In genomic region chr21:43282358-43283120, GRCh38 we compare ENCODE assay signal across 24 cellular contexts.
DNase-seq lines count a peak whose midpoint lies in the region; ATAC-seq, FAIRE-seq and TF ChIP-seq lines count a peak whose summit lies in the region.
"Had no signal": no experiment of that assay in that cellular context is flagged by ENCODE, and none has a peak within 500 bp of the region (broad histone marks: within the 10 kb centered on the region; RNA-seq: fewer than 3 reads in every experiment).

No MANE protein-coding gene starts in this region.

- intact Hi-C loops in Right ventricle myocardium inferior (cut with DNase I), result no loop called here
- intact Hi-C loops in heart left ventricle (cut with DNase I), result no loop called here

- H3K36me3 ChIP-seq in right atrium auricular region (no peaks in the 10 kb centered on the region), heart left ventricle (no peaks in the 10 kb centered on the region), lung (ENCODE audit: control insufficient read depth in 2 of 2, insufficient read depth in 2 of 2, low read length in 2 of 2) (no peaks in the 10 kb centered on the region)
- H3K36me3 ChIP-seq: SJSA1 had no signal

- TF ChIP-seq CTCF in right atrium auricular region (IDR thresholded peaks at IDR 0.05), result no peak
- TF ChIP-seq CTCF in heart left ventricle (IDR thresholded peaks at IDR 0.05), result no peak
- no peak for TF ChIP-seq CTCF in lung (IDR thresholded peaks at IDR 0.05; ENCODE audit: control extremely low read depth, extremely low read depth)

- peak; percentile 59 for FAIRE-seq in urothelium cell line (lab: Jason Lieb, UNC)
- FAIRE-seq: GM12892, HTR-8/SVneo had no signal

- TF ChIP-seq POLR2A in heart left ventricle (IDR thresholded peaks at IDR 0.05), result no peak

- H3K4me3 ChIP-seq in right atrium auricular region, result no peak overlapping the region
- no peak overlapping the region for H3K4me3 ChIP-seq in heart left ventricle
- H3K4me3 ChIP-seq in lung, result no peak overlapping the region
- H3K4me3 ChIP-seq: GM23338, SJSA1 had no signal

- 73 to 85% (median 84%) methylated on average over 18 to 23 of the region's 23 CpGs for WGBS in heart left ventricle, 4 donors
- WGBS in lung, 2 donors, result 76 to 90% methylated on average over 23 of the region's 23 CpGs

- peak; percentile 67 for DNase-seq in Right ventricle myocardium inferior (ENCODE audit: missing footprints)
- DNase-seq in right atrium auricular region (ENCODE audit: low spot score), result no peak
- peak in 3 of 5 donors; percentile 25 to 47 (median 35) for DNase-seq in heart left ventricle
- DNase-seq in lung (ENCODE audit: low spot score), result no peak
- DNase-seq in urothelium cell line (ENCODE audit: low spot score), result no peak
- DNase-seq in NOMO-1 (lab: John Stamatoyannopoulos, UW; ENCODE audit: unreplicated experiment in 2 of 2), result no peak
- no peak for DNase-seq in ureter (ENCODE audit: low spot score)
- DNase-seq in activated T-cell treated with anti-CD3 and anti-CD28 coated beads, Interleukin-2, amount 50 U/mL, for 1 hour, result no peak
- DNase-seq: Calu3, DMS153, HCEC 1CT, NCI-H1092 treated with DMSO at 0.1 percent for 48 hours, NCI-H1436 treated with DMSO at 0.1 percent for 48 hours, NCI-H1930, NCI-H226, NCI-H510A treated with DMSO at 0.1 percent for 48 hours, NCI-H748 treated with DMSO at 0.1 percent for 48 hours had no signal

- H3K4me1 ChIP-seq in right atrium auricular region (peaks cover 0 to 15% of the 10 kb centered on the region in 2 donors), heart left ventricle (peaks cover 0 to 14% (median 5%) of the 10 kb centered on the region in 12 donors), lung (ENCODE audit: control insufficient read depth in 2 of 2, insufficient read depth in 2 of 2, low read length in 2 of 2) (no peaks in the 10 kb centered on the region)
- H3K4me1 ChIP-seq: SJSA1 had no signal

- ATAC-seq in Right ventricle myocardium inferior (no peak), heart left ventricle (no peak), lung (ENCODE audit: insufficient read depth, low FRiP score) (peak; percentile 11)

- no peaks in the 10 kb centered on the region for H3K9me3 ChIP-seq in right atrium auricular region
- H3K9me3 ChIP-seq in heart left ventricle, result peaks cover 0 to 3% (median 0%) of the 10 kb centered on the region in 12 donors
- no peaks in the 10 kb centered on the region for H3K9me3 ChIP-seq in lung (ENCODE audit: control insufficient read depth in 2 of 2, insufficient read depth in 1 of 2, low read length in 1 of 2)
- H3K9me3 ChIP-seq: SJSA1 had no signal

- H3K27ac ChIP-seq in right atrium auricular region (no peak overlapping the region), heart left ventricle (no peak overlapping the region), lung (ENCODE audit: low read depth in 1 of 2, low read length in 1 of 2) (no peak overlapping the region)
- H3K27ac ChIP-seq: 22Rv1, C4-2B, KMS-11, SJSA1 had no signal

- no peaks in the 10 kb centered on the region for H3K27me3 ChIP-seq in right atrium auricular region
- H3K27me3 ChIP-seq in heart left ventricle, result peaks cover 0 to 3% (median 0%) of the 10 kb centered on the region in 9 donors
- no peaks in the 10 kb centered on the region for H3K27me3 ChIP-seq in lung (ENCODE audit: control insufficient read depth, insufficient read depth)
- H3K27me3 ChIP-seq: SJSA1 had no signal

Comparison
In these comparisons a context has a peak if more than half of its experiments do, and no peak if none do; other contexts are left out.
1. DNase-seq: peak in Right ventricle myocardium inferior (single experiment) and heart left ventricle (3 of 5); none in right atrium auricular region (single experiment), lung (single experiment), urothelium cell line (single experiment), NOMO-1 (0 of 2), ureter (single experiment) and activated T-cell treated with anti-CD3 and anti-CD28 coated beads, Interleukin-2, amount 50 U/mL, for 1 hour (single experiment).